In the genomic region with DNA sequence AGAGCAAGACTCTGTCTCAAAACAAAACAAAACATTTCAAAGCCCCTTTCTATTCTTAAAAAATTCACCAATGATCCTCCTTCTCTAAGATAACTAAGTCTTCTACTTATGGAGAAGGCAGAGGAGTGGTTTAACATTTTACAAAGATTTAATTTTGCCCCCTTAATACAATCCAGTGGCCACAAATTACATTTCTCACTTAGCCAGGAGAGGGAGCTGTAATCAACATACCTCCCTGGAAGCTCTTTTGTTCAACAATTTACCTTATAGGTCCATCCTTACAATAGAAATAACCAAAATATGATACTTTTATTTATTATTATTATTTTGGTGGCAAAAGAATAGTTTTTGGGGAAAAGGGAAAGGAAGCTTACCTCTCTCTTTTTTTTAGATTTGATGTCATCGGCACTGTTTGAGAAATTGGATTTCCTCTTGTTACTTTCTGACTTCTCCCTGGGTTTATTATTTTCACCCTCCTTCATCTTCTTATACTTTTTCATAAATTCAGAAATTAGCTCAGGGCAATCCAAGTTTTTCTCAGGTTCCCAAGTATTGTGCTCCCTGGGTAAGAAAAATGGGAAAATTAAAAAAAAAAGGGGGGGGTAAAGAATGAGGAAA, we compare ENCODE assay signal across 8 cellular contexts. TPM values are rescaled to one million over a fixed set of nuclear protein-coding genes. Genes with fewer than 3 reads are reported as not detected.
DNase-seq lines count a peak whose midpoint lies in the region; ATAC-seq and TF ChIP-seq lines count a peak whose summit lies in the region.

No MANE protein-coding gene starts in this region.

- no peak overlapping the region for H3K27ac Mint-ChIP-seq in activated T-cell treated with anti-CD3 and anti-CD28 coated beads, Interleukin-2, amount 50 U/mL, for 24 hours

- no peak overlapping the region for H3K4me3 ChIP-seq in BE2C (ENCODE audit: low read depth, low read length)
- no peak overlapping the region for H3K4me3 ChIP-seq in GM12875 (ENCODE audit: low read depth, low read length)
- no peak overlapping the region for H3K4me3 ChIP-seq in lung

- TF ChIP-seq CTCF in BE2C (IDR thresholded peaks at IDR 0.05; ENCODE audit: low read depth, low read length): peak; percentile 78
- TF ChIP-seq CTCF in GM12875 (IDR thresholded peaks at IDR 0.05; ENCODE audit: borderline replicate concordance, insufficient read depth, low read depth, low read length): peak; percentile 30; the same call in 1 of the 2 replicates
- peak; percentile 28 for TF ChIP-seq CTCF in lung (IDR thresholded peaks at IDR 0.05; ENCODE audit: control extremely low read depth, extremely low read depth)

- H3K4me1 Mint-ChIP-seq in activated T-cell treated with anti-CD3 and anti-CD28 coated beads, Interleukin-2, amount 50 U/mL, for 24 hours (ENCODE audit: low read depth): peaks cover 13% of the 10 kb centered on the region

- no peak for DNase-seq in BE2C
- peak; percentile 51 for DNase-seq in NCI-H748 treated with DMSO at 0.1 percent for 48 hours (lab: John Stamatoyannopoulos, UW)
- peak; percentile 41 for DNase-seq in central memory CD4-positive, alpha-beta T cell
- DNase-seq in lung (ENCODE audit: low spot score): no peak
- DNase-seq in NCI-H226: no peak
- no peak for DNase-seq in activated T-cell treated with anti-CD3 and anti-CD28 coated beads, Interleukin-2, amount 50 U/mL, for 24 hours

- ATAC-seq in lung (ENCODE audit: insufficient read depth, low FRiP score) (no peak), GM18870 (IDR thresholded peaks at IDR 0.05; ENCODE audit: unreplicated experiment) (no peak)

- H3K4me3 Mint-ChIP-seq in activated T-cell treated with anti-CD3 and anti-CD28 coated beads, Interleukin-2, amount 50 U/mL, for 24 hours: no peak overlapping the region

- peaks cover 73% of the 10 kb centered on the region for H3K36me3 Mint-ChIP-seq in activated T-cell treated with anti-CD3 and anti-CD28 coated beads, Interleukin-2, amount 50 U/mL, for 24 hours (ENCODE audit: low read depth)

- H3K27ac ChIP-seq in lung (ENCODE audit: low read depth in 1 of 2, low read length in 1 of 2): no peak overlapping the region

- WGBS in lung, 2 donors: 77 to 89% methylated on average over 1 of the region's 1 CpG

- H3K36me3 ChIP-seq in BE2C: peaks cover 81% of the 10 kb centered on the region
- H3K36me3 ChIP-seq in lung (ENCODE audit: control insufficient read depth in 2 of 2, insufficient read depth in 2 of 2, low read length in 2 of 2): peaks cover 3 to 22% of the 10 kb centered on the region in 2 donors

- peaks cover 10% of the 10 kb centered on the region for H3K4me1 ChIP-seq in BE2C
- no peaks in the 10 kb centered on the region for H3K4me1 ChIP-seq in lung (ENCODE audit: control insufficient read depth in 2 of 2, insufficient read depth in 2 of 2, low read length in 2 of 2)

- no peaks in the 10 kb centered on the region for H3K9me3 ChIP-seq in BE2C
- no peaks in the 10 kb centered on the region for H3K9me3 ChIP-seq in lung (ENCODE audit: control insufficient read depth in 2 of 2, insufficient read depth in 1 of 2, low read length in 1 of 2)

- H3K27me3 ChIP-seq in BE2C: no peaks in the 10 kb centered on the region
- no peaks in the 10 kb centered on the region for H3K27me3 ChIP-seq in lung (ENCODE audit: control insufficient read depth, insufficient read depth)

- no peaks in the 10 kb centered on the region for H3K9me3 Mint-ChIP-seq in activated T-cell treated with anti-CD3 and anti-CD28 coated beads, Interleukin-2, amount 50 U/mL, for 24 hours

- H3K27me3 Mint-ChIP-seq in activated T-cell treated with anti-CD3 and anti-CD28 coated beads, Interleukin-2, amount 50 U/mL, for 24 hours: no peaks in the 10 kb centered on the region

RNA-seq across cellular contexts. Expression of gene CBX5, which starts 28.1 kb away (rescaled TPM):
- polyA plus RNA-seq in BE2C (2012; ENCODE audit: insufficient read depth, insufficient read length, low read depth): 30.1 TPM
- total RNA-seq in lung: 10 to 100 TPM; 50.9 to 78.3 TPM
- polyA plus RNA-seq in lung: 1 to 10 TPM; 8.3 to 9.8 TPM

RNA-seq across cellular contexts. Expression of gene HNRNPA1, which starts 28.8 kb away (rescaled TPM):
- polyA plus RNA-seq in BE2C (2012; ENCODE audit: insufficient read depth, insufficient read length, low read depth): 1,163 TPM
- total RNA-seq in lung: 100 to 1,000 TPM; 852 to 875 TPM
- polyA plus RNA-seq in lung: 100 to 1,000 TPM; 803 to 937 TPM

RNA-seq across cellular contexts. Expression of gene NFE2, which starts 49.0 kb away (rescaled TPM):
- 0.97 TPM for polyA plus RNA-seq in BE2C (2012; ENCODE audit: insufficient read depth, insufficient read length, low read depth)
- 1 to 10 TPM; 6.9 to 7.9 TPM for total RNA-seq in lung
- polyA plus RNA-seq in lung: 10 to 100 TPM in 1 of 2 donors, 1 to 10 TPM in 1; 3.5 to 38.5 TPM

Comparison
In these comparisons a context has a peak if more than half of its experiments do, and no peak if none do; other contexts are left out.
1. DNase-seq: peak in NCI-H748 treated with DMSO at 0.1 percent for 48 hours (single experiment) and central memory CD4-positive, alpha-beta T cell (single experiment); none in BE2C (single experiment), lung (single experiment), NCI-H226 (single experiment) and activated T-cell treated with anti-CD3 and anti-CD28 coated beads, Interleukin-2, amount 50 U/mL, for 24 hours (single experiment).
2. CTCF ChIP-seq: peak in every context shown above with its lines; median percentile 78 in BE2C; 30 in GM12875; 28 in lung.